17 cellular contexts compared by ENCODE assay signal in genomic region chr4:140870427-140870826, GRCh38.
"Had no signal": no experiment of that assay in that cellular context is flagged by ENCODE, and none has a peak within 500 bp of the region (broad histone marks: within the 10 kb centered on the region; RNA-seq: fewer than 3 reads in every experiment).

No MANE protein-coding gene starts in this region.

- DNase-seq: activated naive CD4-positive, alpha-beta T cell; activated naive CD8-positive, alpha-beta T cell treated with anti-CD3 and anti-CD28 coated beads, Interleukin-2, amount 10 ng/mL, durations not matched to agents 7 days and 5 days; activated T-cell treated with anti-CD3 and anti-CD28 coated beads for 4 hours; effector CD4-positive, alpha-beta T cell; foreskin melanocyte; heart left ventricle; immature natural killer cell; mesendoderm; nucleus accumbens; posterior cingulate gyrus; stimulated activated CD4-positive, alpha-beta T cell treated with anti-CD3 and anti-CD28 coated beads, Interleukin-2, amount 100 ng/mL, for 48 hours; stimulated activated naive B cell treated with anti-CD40 and anti-IgM and Interleukin-4, amounts not matched to agents 10 μg/mL and 1 μg/mL and 100 μg/mL, for 72 hours; tibial artery had no signal

- H3K9me3 ChIP-seq: heart left ventricle, tibial artery had no signal

- H3K27ac ChIP-seq: coronary artery, heart left ventricle, tibial artery had no signal

- H3K9me3 Mint-ChIP-seq: activated naive CD8-positive, alpha-beta T cell treated with anti-CD3 and anti-CD28 coated beads, Interleukin-2, amount 10 ng/mL, durations not matched to agents 7 days and 5 days; brain; central memory CD8-positive, alpha-beta T cell; immature natural killer cell; natural killer cell treated with Interleukin-12 subunit alpha and Interleukin-12 subunit beta and Interleukin-15 and Interleukin-18, amount 100 ng/mL, for 72 hours; stimulated activated naive B cell treated with anti-CD40 and anti-IgM and Interleukin-4, amounts not matched to agents 10 μg/mL and 1 μg/mL and 100 μg/mL, for 72 hours had no signal

- H3K27me3 ChIP-seq: heart left ventricle, tibial artery had no signal

- H3K4me3 ChIP-seq: coronary artery, heart left ventricle, tibial artery had no signal

- H3K4me1 Mint-ChIP-seq: activated naive CD8-positive, alpha-beta T cell treated with anti-CD3 and anti-CD28 coated beads, Interleukin-2, amount 10 ng/mL, durations not matched to agents 7 days and 5 days; central memory CD8-positive, alpha-beta T cell; immature natural killer cell; stimulated activated naive B cell treated with anti-CD40 and anti-IgM and Interleukin-4, amounts not matched to agents 10 μg/mL and 1 μg/mL and 100 μg/mL, for 72 hours had no signal

- H3K36me3 Mint-ChIP-seq: activated naive CD8-positive, alpha-beta T cell treated with anti-CD3 and anti-CD28 coated beads, Interleukin-2, amount 10 ng/mL, durations not matched to agents 7 days and 5 days; immature natural killer cell; natural killer cell treated with Interleukin-12 subunit alpha and Interleukin-12 subunit beta and Interleukin-15 and Interleukin-18, amount 100 ng/mL, for 72 hours; stimulated activated naive B cell treated with anti-CD40 and anti-IgM and Interleukin-4, amounts not matched to agents 10 μg/mL and 1 μg/mL and 100 μg/mL, for 72 hours had no signal

- H3K27ac Mint-ChIP-seq: activated naive CD8-positive, alpha-beta T cell treated with anti-CD3 and anti-CD28 coated beads, Interleukin-2, amount 10 ng/mL, durations not matched to agents 7 days and 5 days; immature natural killer cell; natural killer cell treated with Interleukin-12 subunit alpha and Interleukin-12 subunit beta and Interleukin-15 and Interleukin-18, amount 100 ng/mL, for 72 hours; stimulated activated naive B cell treated with anti-CD40 and anti-IgM and Interleukin-4, amounts not matched to agents 10 μg/mL and 1 μg/mL and 100 μg/mL, for 72 hours had no signal

- ATAC-seq: stimulated activated naive B cell treated with anti-CD40 and anti-IgM and Interleukin-4, amounts not matched to agents 10 μg/mL and 1 μg/mL and 100 μg/mL, for 72 hours had no signal

- H3K4me3 Mint-ChIP-seq: activated naive CD8-positive, alpha-beta T cell treated with anti-CD3 and anti-CD28 coated beads, Interleukin-2, amount 10 ng/mL, durations not matched to agents 7 days and 5 days; brain; central memory CD8-positive, alpha-beta T cell; immature natural killer cell; natural killer cell treated with Interleukin-12 subunit alpha and Interleukin-12 subunit beta and Interleukin-15 and Interleukin-18, amount 100 ng/mL, for 72 hours; stimulated activated naive B cell treated with anti-CD40 and anti-IgM and Interleukin-4, amounts not matched to agents 10 μg/mL and 1 μg/mL and 100 μg/mL, for 72 hours had no signal
